ENCODE assay signal across 8 cellular contexts in the genomic region with DNA sequence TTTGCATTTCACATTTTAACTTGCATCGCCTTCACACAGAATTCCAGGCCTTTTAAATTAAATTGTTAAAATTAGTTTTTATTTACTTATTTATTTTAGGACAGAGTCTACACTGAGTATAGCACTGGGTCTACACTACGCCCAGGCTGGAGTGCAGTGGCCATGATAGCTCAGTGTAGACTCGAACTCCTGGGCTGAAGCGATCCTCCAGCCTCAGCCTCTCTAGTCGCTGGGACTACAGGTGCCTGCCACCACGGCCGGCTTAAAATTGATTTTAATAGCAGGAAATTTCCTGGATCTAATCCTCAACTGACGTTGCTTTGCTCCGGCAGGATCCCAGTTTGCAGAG. TPM values are rescaled to one million over a fixed set of nuclear protein-coding genes. Genes with fewer than 3 reads are reported as not detected.
DNase-seq lines count a peak whose midpoint lies in the region; ATAC-seq and TF ChIP-seq lines count a peak whose summit lies in the region.

No MANE protein-coding gene starts in this region.

- no peaks in the 10 kb centered on the region for H3F3A ChIP-seq in neural cell (ENCODE audit: insufficient read depth, low read length, poor library complexity, severe bottlenecking)

- CTCF ChIA-PET in BJ (lab: Yijun Ruan, JAX) = no interaction called here

- H2AFZ ChIP-seq in neural cell (ENCODE audit: low read depth, low read length) = peak overlapping the region; percentile 68

- TF ChIP-seq POLR2A in GM18505 (IDR thresholded peaks at IDR 0.05; ENCODE audit: borderline replicate concordance, extremely low read depth, insufficient read depth, insufficient read length) = no peak

- H3K36me3 Mint-ChIP-seq in IgD-negative memory B cell (peaks cover 13% of the 10 kb centered on the region), endothelial cell (ENCODE audit: low read depth, unreplicated experiment) (peaks cover 28% of the 10 kb centered on the region)

- no peak overlapping the region for H3K4me2 ChIP-seq in neural cell (ENCODE audit: low read length)

- peak overlapping the region; percentile 98 for H3K27ac ChIP-seq in neural cell (ENCODE audit: low read length)

- H3K27me3 Mint-ChIP-seq in IgD-negative memory B cell = no peaks in the 10 kb centered on the region
- peaks cover 7% of the 10 kb centered on the region for H3K27me3 Mint-ChIP-seq in endothelial cell (ENCODE audit: unreplicated experiment)

- ATAC-seq in GM18505 (IDR thresholded peaks at IDR 0.05; ENCODE audit: unreplicated experiment) = no peak

- peaks cover 5% of the 10 kb centered on the region for H3K9me3 ChIP-seq in neural cell (ENCODE audit: low read length)

- H3K9me3 Mint-ChIP-seq in IgD-negative memory B cell (peaks cover 15 to 40% (median 31%) of the 10 kb centered on the region in 3 donors), endothelial cell (ENCODE audit: unreplicated experiment) (peaks cover 21% of the 10 kb centered on the region)

- H3K9me2 ChIP-seq in neural cell (ENCODE audit: insufficient read depth, low read length) = no peaks in the 10 kb centered on the region

- POLR2A ChIA-PET in BJ (lab: Charles Lee) = no interaction called here

- no peaks in the 10 kb centered on the region for H3K27me3 ChIP-seq in BJ (ENCODE audit: control insufficient read depth, insufficient read depth, low read length)
- H3K27me3 ChIP-seq in neural cell (ENCODE audit: insufficient read depth, low read depth, low read length) = no peaks in the 10 kb centered on the region

- TF ChIP-seq EP300 in neural cell (conservative IDR thresholded peaks at IDR 0.05; ENCODE audit: poor library complexity, severe bottlenecking) = no peak

- DNase-seq in BJ (ENCODE audit: low read depth) = no peak
- no peak for DNase-seq in endothelial cell (ENCODE audit: low spot score)
- no peak for DNase-seq in NCI-H1092 (lab: John Stamatoyannopoulos, UW)
- no peak for DNase-seq in activated CD4-positive, CD25-positive, alpha-beta regulatory T cell (lab: John Stamatoyannopoulos, UW)
- no peak for DNase-seq in H4 (ENCODE audit: low spot score)

- TF ChIP-seq RAD21 in neural cell (conservative IDR thresholded peaks at IDR 0.05) = no peak

- no peaks in the 10 kb centered on the region for H4K20me1 ChIP-seq in neural cell (ENCODE audit: insufficient read depth)

- peak overlapping the region; percentile 73 for H3K4me3 ChIP-seq in BJ (ENCODE audit: low read depth, low read length)
- peak overlapping the region; percentile 97 for H3K4me3 ChIP-seq in neural cell (ENCODE audit: low read length)

- H3K27ac Mint-ChIP-seq in IgD-negative memory B cell (peak overlapping the region in 2 of 3 donors; percentile 68 to 88), endothelial cell (ENCODE audit: unreplicated experiment) (no peak overlapping the region)

- H3K36me3 ChIP-seq in BJ (ENCODE audit: control insufficient read depth, insufficient read depth, low read length) (no peaks in the 10 kb centered on the region), neural cell (ENCODE audit: insufficient read depth, low read length) (no peaks in the 10 kb centered on the region)

- H3K79me2 ChIP-seq in neural cell (replicated peaks; ENCODE audit: insufficient read depth, low read length) = peaks cover 17% of the 10 kb centered on the region

- peak overlapping the region; percentile 99 for H3K9ac ChIP-seq in neural cell (ENCODE audit: low read length)

- peaks cover 6 to 11% (median 7%) of the 10 kb centered on the region in 3 donors for H3K4me1 Mint-ChIP-seq in IgD-negative memory B cell
- H3K4me1 Mint-ChIP-seq in endothelial cell (ENCODE audit: unreplicated experiment) = peaks cover 15% of the 10 kb centered on the region

- H3K4me3 Mint-ChIP-seq in IgD-negative memory B cell (peak overlapping the region; percentile 89 to 99 (median 96)), endothelial cell (ENCODE audit: unreplicated experiment) (peak overlapping the region; percentile 96)

- TF ChIP-seq CTCF in BJ (IDR thresholded peaks at IDR 0.05; ENCODE audit: insufficient read depth, low read depth, low read length) = no peak
- TF ChIP-seq CTCF in endothelial cell (IDR thresholded peaks at IDR 0.05; ENCODE audit: unreplicated experiment) = no peak
- no peak for TF ChIP-seq CTCF in neural cell (IDR thresholded peaks at IDR 0.05; ENCODE audit: poor library complexity, severe bottlenecking)

TF ChIP-seq in neural cell, 6 proteins besides CTCF, POLR2A, EP300 and RAD21:
- TF ChIP-seq, protein P1, sequence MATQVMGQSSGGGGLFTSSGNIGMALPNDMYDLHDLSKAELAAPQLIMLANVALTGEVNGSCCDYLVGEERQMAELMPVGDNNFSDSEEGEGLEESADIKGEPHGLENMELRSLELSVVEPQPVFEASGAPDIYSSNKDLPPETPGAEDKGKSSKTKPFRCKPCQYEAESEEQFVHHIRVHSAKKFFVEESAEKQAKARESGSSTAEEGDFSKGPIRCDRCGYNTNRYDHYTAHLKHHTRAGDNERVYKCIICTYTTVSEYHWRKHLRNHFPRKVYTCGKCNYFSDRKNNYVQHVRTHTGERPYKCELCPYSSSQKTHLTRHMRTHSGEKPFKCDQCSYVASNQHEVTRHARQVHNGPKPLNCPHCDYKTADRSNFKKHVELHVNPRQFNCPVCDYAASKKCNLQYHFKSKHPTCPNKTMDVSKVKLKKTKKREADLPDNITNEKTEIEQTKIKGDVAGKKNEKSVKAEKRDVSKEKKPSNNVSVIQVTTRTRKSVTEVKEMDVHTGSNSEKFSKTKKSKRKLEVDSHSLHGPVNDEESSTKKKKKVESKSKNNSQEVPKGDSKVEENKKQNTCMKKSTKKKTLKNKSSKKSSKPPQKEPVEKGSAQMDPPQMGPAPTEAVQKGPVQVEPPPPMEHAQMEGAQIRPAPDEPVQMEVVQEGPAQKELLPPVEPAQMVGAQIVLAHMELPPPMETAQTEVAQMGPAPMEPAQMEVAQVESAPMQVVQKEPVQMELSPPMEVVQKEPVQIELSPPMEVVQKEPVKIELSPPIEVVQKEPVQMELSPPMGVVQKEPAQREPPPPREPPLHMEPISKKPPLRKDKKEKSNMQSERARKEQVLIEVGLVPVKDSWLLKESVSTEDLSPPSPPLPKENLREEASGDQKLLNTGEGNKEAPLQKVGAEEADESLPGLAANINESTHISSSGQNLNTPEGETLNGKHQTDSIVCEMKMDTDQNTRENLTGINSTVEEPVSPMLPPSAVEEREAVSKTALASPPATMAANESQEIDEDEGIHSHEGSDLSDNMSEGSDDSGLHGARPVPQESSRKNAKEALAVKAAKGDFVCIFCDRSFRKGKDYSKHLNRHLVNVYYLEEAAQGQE (IDR thresholded peaks at IDR 0.05; ENCODE audit: borderline replicate concordance) = no peak
- no peak for TF ChIP-seq EZH2 (IDR thresholded peaks at IDR 0.05; ENCODE audit: borderline replicate concordance, insufficient read depth, low read length, poor library complexity, severe bottlenecking)
- no peak for TF ChIP-seq POLR2AphosphoS5 (IDR thresholded peaks at IDR 0.05)
- TF ChIP-seq TAF1 (IDR thresholded peaks at IDR 0.05; ENCODE audit: low read depth) = no peak
- TF ChIP-seq SMC3 (conservative IDR thresholded peaks at IDR 0.05; ENCODE audit: poor library complexity) = no peak
- TF ChIP-seq MXI1 (conservative IDR thresholded peaks at IDR 0.05; ENCODE audit: poor library complexity, severe bottlenecking) = no peak

RNA-seq across cellular contexts. Expression of a gene that starts 0.3 kb away (rescaled TPM):
- polyA plus RNA-seq in BJ (2011; rRNA removed) (1.4 and 1.7 TPM in 2 replicates), IgD-negative memory B cell (1.7 TPM), neural cell (23.1 and 28.3 TPM in 2 replicates)
- polyA minus RNA-seq in BJ (2011; rRNA and poly(A)+ RNA removed) = 2.3 TPM in 2 replicates
- 7.5 TPM for total RNA-seq in endothelial cell (ENCODE audit: unreplicated experiment)
- 56.7 and 58.2 TPM in 2 replicates for polyA minus RNA-seq in neural cell
- total RNA-seq in H4 (2014; rRNA removed; shearing (Covaris generic)) = 1.1 and 2.2 TPM in 2 replicates

RNA-seq across cellular contexts. Expression of a gene that starts 34.0 kb away (rescaled TPM):
- polyA plus RNA-seq in BJ (2011; rRNA removed) = 12.9 and 16.1 TPM in 2 replicates
- 11.5 and 11.7 TPM in 2 replicates for polyA minus RNA-seq in BJ (2011; rRNA and poly(A)+ RNA removed)
- 32.9 TPM for polyA plus RNA-seq in IgD-negative memory B cell
- total RNA-seq in endothelial cell (ENCODE audit: unreplicated experiment) = 10.3 TPM
- polyA plus RNA-seq in neural cell = 37.8 and 41.8 TPM in 2 replicates
- 196 and 218 TPM in 2 replicates for polyA minus RNA-seq in neural cell
- total RNA-seq in H4 (2014; rRNA removed; shearing (Covaris generic)) = 0.50 and 1.0 TPM in 2 replicates

RNA-seq across cellular contexts. Expression of a gene that starts 38.8 kb away (rescaled TPM):
- polyA plus RNA-seq in BJ (2011; rRNA removed) (2.1 and 4.8 TPM in 2 replicates), IgD-negative memory B cell (24.7 TPM), neural cell (7.7 and 18.0 TPM in 2 replicates)
- polyA minus RNA-seq in BJ (2011; rRNA and poly(A)+ RNA removed) = 2.8 and 3.4 TPM in 2 replicates
- 18.1 TPM for total RNA-seq in endothelial cell (ENCODE audit: unreplicated experiment)
- polyA minus RNA-seq in neural cell = 22.2 and 24.2 TPM in 2 replicates
- 24.3 and 37.6 TPM in 2 replicates for total RNA-seq in H4 (2014; rRNA removed; shearing (Covaris generic))
